15 cellular contexts compared by ENCODE assay signal in genomic region chr4:24519649-24520048, GRCh38.
A peak's percentile ranks its signal among the peaks of the same experiment; 100 is the strongest.
DNase-seq lines count a peak whose midpoint lies in the region; ATAC-seq, FAIRE-seq and TF ChIP-seq lines count a peak whose summit lies in the region.
"Had no signal": no experiment of that assay in that cellular context is flagged by ENCODE, and none has a peak within 500 bp of the region (broad histone marks: within the 10 kb centered on the region; RNA-seq: fewer than 3 reads in every experiment).

No MANE protein-coding gene starts in this region.

- POLR2A ChIA-PET in endothelial cell of umbilical vein (lab: Charles Lee) (no interaction called here), HepG2 (lab: Yijun Ruan, JAX) (no interaction called here)

- H3K36me3 ChIP-seq in endothelial cell of umbilical vein (ENCODE audit: control insufficient read depth in 2 of 2, extremely low read depth in 1 of 2, insufficient read depth in 2 of 2, low read length in 2 of 2) (peaks cover 1 to 12% of the 10 kb centered on the region in 2 experiments), HepG2 (replicated peaks in 1 of 2; ENCODE audit: control insufficient read depth in 1 of 2, insufficient read depth in 2 of 2, low read length in 2 of 2) (peaks cover 0 to 11% of the 10 kb centered on the region in 2 experiments; a peak in 3 of 5 replicates), sigmoid colon (peaks cover 0 to 22% (median 0%) of the 10 kb centered on the region in 4 donors)

- H3K4me3 Mint-ChIP-seq in stimulated activated effector memory CD8-positive, alpha-beta T cell treated with anti-CD3 and anti-CD28 coated beads, Interleukin-12 subunit alpha, Interleukin-12 subunit beta, amount 100 ng/mL, for 72 hours, result no peak overlapping the region
- H3K4me3 Mint-ChIP-seq: activated CD4-positive, alpha-beta T cell treated with anti-CD3 and anti-CD28 coated beads for 36 hours; activated T-helper 1 cell treated with anti-CD3 and anti-CD28 coated beads, Interleukin-12 subunit alpha, Interleukin-12 subunit beta, Interleukin-2, Interleukin-4 antibody, amounts not matched to agents 30 ng/mL and 10 ng/mL and 1 ng/mL, durations not matched to agents 14 hours and 24 hours and 36 hours had no signal

- no peaks in the 10 kb centered on the region for H3K9me1 ChIP-seq in endothelial cell of umbilical vein (replicated peaks; ENCODE audit: control insufficient read depth, extremely low read depth, insufficient read depth, low read length)

- H3K79me2 ChIP-seq in endothelial cell of umbilical vein (ENCODE audit: control insufficient read depth, insufficient read depth, low read length) (peaks cover 16% of the 10 kb centered on the region), HepG2 (ENCODE audit: insufficient read depth, low read length) (no peaks in the 10 kb centered on the region)

- TF ChIP-seq POLR2A in endothelial cell of umbilical vein (IDR thresholded peaks at IDR 0.05; ENCODE audit: low read depth, low read length) (no peak), HepG2 (IDR thresholded peaks at IDR 0.05; ENCODE audit: insufficient read depth in 1 of 2, low read depth in 2 of 2, low read length in 2 of 2) (no peak), sigmoid colon (IDR thresholded peaks at IDR 0.05) (no peak)

- no TSS peak for BruUV-seq in endothelial cell of umbilical vein (replicated peaks; lab: Mats Ljungman, UMichigan)
- BruUV-seq in HepG2 (replicated peaks; lab: Mats Ljungman, UMichigan), result no TSS peak

- CTCF ChIA-PET in endothelial cell of umbilical vein (lab: Charles Lee), result interaction anchor here (0.5 to 0.9 kb wide), 2 partner anchors 9 to 168 kb away, joined by 3 read pairs; no protein-coding TSS in a partner anchor
- CTCF ChIA-PET in HepG2 (lab: Yijun Ruan, JAX; ENCODE audit: low intra/inter-chr PET ratio, low total read pairs), result no interaction called here

- peak overlapping the region; percentile 6 for H3K27ac Mint-ChIP-seq in stimulated activated effector memory CD8-positive, alpha-beta T cell treated with anti-CD3 and anti-CD28 coated beads, Interleukin-12 subunit alpha, Interleukin-12 subunit beta, amount 100 ng/mL, for 72 hours
- H3K27ac Mint-ChIP-seq: activated CD4-positive, alpha-beta T cell treated with anti-CD3 and anti-CD28 coated beads for 36 hours; activated T-helper 1 cell treated with anti-CD3 and anti-CD28 coated beads, Interleukin-12 subunit alpha, Interleukin-12 subunit beta, Interleukin-2, Interleukin-4 antibody, amounts not matched to agents 30 ng/mL and 10 ng/mL and 1 ng/mL, durations not matched to agents 14 hours and 24 hours and 36 hours had no signal

- H3K4me2 ChIP-seq in endothelial cell of umbilical vein (ENCODE audit: insufficient read depth, low read length), result no peak overlapping the region
- H3K4me2 ChIP-seq in HepG2 (ENCODE audit: low read depth, low read length), result no peak overlapping the region

- no peaks in the 10 kb centered on the region for H3K9me3 ChIP-seq in endothelial cell of umbilical vein (replicated peaks; ENCODE audit: control insufficient read depth, insufficient read depth, low read length)
- no peaks in the 10 kb centered on the region for H3K9me3 ChIP-seq in HepG2 (ENCODE audit: low read length)
- H3K9me3 ChIP-seq in sigmoid colon, result no peaks in the 10 kb centered on the region
- H3K9me3 ChIP-seq: mucosa of descending colon had no signal

- FAIRE-seq in endothelial cell of umbilical vein (lab: Jason Lieb, UNC) (no peak), HepG2 (lab: Jason Lieb, UNC) (no peak)
- FAIRE-seq: endometrium had no signal

- H3K27me3 ChIP-seq in endothelial cell of umbilical vein (ENCODE audit: control insufficient read depth in 2 of 2, insufficient read depth in 2 of 2, low read length in 2 of 2) (no peaks in the 10 kb centered on the region), HepG2 (ENCODE audit: control insufficient read depth in 1 of 2, insufficient read depth in 2 of 2, low read length in 2 of 2) (no peaks in the 10 kb centered on the region), sigmoid colon (no peaks in the 10 kb centered on the region)

- in situ Hi-C loops in HepG2 (cut with HindIII; ENCODE audit: extremely low pct_ligation_motif_present, low pct_unique_long_range_greater_than_20kb), result no loop called here

- 94% methylated on average over 1 of the region's 1 CpG for WGBS in HepG2 (ENCODE audit: low lambda C conversion rate)
- WGBS in sigmoid colon, 2 donors, result 96 to 97% methylated on average over 1 of the region's 1 CpG

- no peak overlapping the region for H3K9ac ChIP-seq in endothelial cell of umbilical vein (replicated peaks; ENCODE audit: extremely low read depth, insufficient read depth, low read length)
- no peak overlapping the region for H3K9ac ChIP-seq in HepG2 (ENCODE audit: insufficient read depth, low read depth, low read length)

- intact Hi-C loops in endothelial cell of umbilical vein (cut with micrococcal nuclease), result no loop called here
- intact Hi-C loops in HepG2 (cut with micrococcal nuclease; ENCODE audit: unreplicated experiment), result no loop called here
- intact Hi-C loops in sigmoid colon (cut with DNase I), result no loop called here

- DNase-seq in endothelial cell of umbilical vein (ENCODE audit: low read depth, low spot score), result peak; percentile 34
- DNase-seq in HepG2 (ENCODE audit: low spot score), result peak; percentile 18
- DNase-seq in stimulated activated effector memory CD8-positive, alpha-beta T cell treated with anti-CD3 and anti-CD28 coated beads, Interleukin-12 subunit alpha, Interleukin-12 subunit beta, amount 100 ng/mL, for 72 hours (ENCODE audit: low spot score in 2 of 2), result no peak
- DNase-seq in sigmoid colon, result no peak
- no peak for DNase-seq in substantia nigra (lab: John Stamatoyannopoulos, UW)
- no peak for DNase-seq in DMS79 treated with DMSO at 0.1 percent for 48 hours (lab: John Stamatoyannopoulos, UW)
- DNase-seq: activated CD4-positive, alpha-beta T cell treated with anti-CD3 and anti-CD28 coated beads for 36 hours; aorta; hypothalamus; mucosa of descending colon; NCI-H1105 treated with DMSO at 0.1 percent for 48 hours; retina had no signal

- no peak for TF ChIP-seq RAD21 in HepG2 (CRISPR knock-in tag; IDR thresholded peaks at IDR 0.05)

- peaks cover 9% of the 10 kb centered on the region for H3K4me1 Mint-ChIP-seq in stimulated activated effector memory CD8-positive, alpha-beta T cell treated with anti-CD3 and anti-CD28 coated beads, Interleukin-12 subunit alpha, Interleukin-12 subunit beta, amount 100 ng/mL, for 72 hours

- TF ChIP-seq EP300 in HepG2 (IDR thresholded peaks at IDR 0.05; ENCODE audit: low read depth in 2 of 2, low read length in 2 of 2) (no peak), HepG2 (CRISPR knock-in tag; IDR thresholded peaks at IDR 0.05; ENCODE audit: borderline replicate concordance) (no peak), sigmoid colon (IDR thresholded peaks at IDR 0.05) (no peak)

- dilution Hi-C loops in endothelial cell of umbilical vein (cut with MboI; ENCODE audit: extremely low pct_ligation_motif_present, low sequenced_read_pairs), result no loop called here

- no peak for TF ChIP-seq CTCF in endothelial cell of umbilical vein (IDR thresholded peaks at IDR 0.05; ENCODE audit: extremely low read depth in 1 of 2, insufficient read depth in 1 of 2, low read depth in 1 of 2, low read length in 2 of 2)
- TF ChIP-seq CTCF in HepG2 (CRISPR knock-in tag; IDR thresholded peaks at IDR 0.05), result no peak
- TF ChIP-seq CTCF in sigmoid colon (IDR thresholded peaks at IDR 0.05), result no peak

- peaks cover 2% of the 10 kb centered on the region for H4K20me1 ChIP-seq in endothelial cell of umbilical vein (replicated peaks; ENCODE audit: control insufficient read depth, extremely low read depth, insufficient read depth, low read length)
- H4K20me1 ChIP-seq in HepG2 (ENCODE audit: insufficient read depth, low read length), result no peaks in the 10 kb centered on the region

- H3K9me3 Mint-ChIP-seq in stimulated activated effector memory CD8-positive, alpha-beta T cell treated with anti-CD3 and anti-CD28 coated beads, Interleukin-12 subunit alpha, Interleukin-12 subunit beta, amount 100 ng/mL, for 72 hours, result no peaks in the 10 kb centered on the region
- H3K9me3 Mint-ChIP-seq: activated T-helper 1 cell treated with anti-CD3 and anti-CD28 coated beads, Interleukin-12 subunit alpha, Interleukin-12 subunit beta, Interleukin-2, Interleukin-4 antibody, amounts not matched to agents 30 ng/mL and 10 ng/mL and 1 ng/mL, durations not matched to agents 14 hours and 24 hours and 36 hours had no signal

- H3K27ac ChIP-seq in endothelial cell of umbilical vein (ENCODE audit: insufficient read depth, low read depth, low read length) (no peak overlapping the region), HepG2 (ENCODE audit: extremely low read length, insufficient read depth, low read length) (no peak overlapping the region), sigmoid colon (no peak overlapping the region), substantia nigra (ENCODE audit: low read depth, low read length, poor library complexity, severe bottlenecking) (no peak overlapping the region)

- peaks cover 98% of the 10 kb centered on the region for H3K36me3 Mint-ChIP-seq in stimulated activated effector memory CD8-positive, alpha-beta T cell treated with anti-CD3 and anti-CD28 coated beads, Interleukin-12 subunit alpha, Interleukin-12 subunit beta, amount 100 ng/mL, for 72 hours

- H3K4me3 ChIP-seq in endothelial cell of umbilical vein (replicated peaks in 1 of 3; ENCODE audit: insufficient read depth in 1 of 3, low read depth in 1 of 3, low read length in 3 of 3), result no peak overlapping the region
- no peak overlapping the region for H3K4me3 ChIP-seq in HepG2 (replicated peaks in 1 of 3; ENCODE audit: insufficient read depth in 1 of 3, low read depth in 2 of 3, low read length in 3 of 3)
- no peak overlapping the region for H3K4me3 ChIP-seq in sigmoid colon
- H3K4me3 ChIP-seq: mucosa of descending colon had no signal

- H3K4me1 ChIP-seq in endothelial cell of umbilical vein (ENCODE audit: control insufficient read depth, extremely low read depth, insufficient read depth, low read length) (no peaks in the 10 kb centered on the region), HepG2 (ENCODE audit: insufficient read depth, low read length) (no peaks in the 10 kb centered on the region), sigmoid colon (peaks cover 0 to 26% (median 16%) of the 10 kb centered on the region in 4 donors)

- H2AFZ ChIP-seq in endothelial cell of umbilical vein (ENCODE audit: low read depth, low read length) (no peak overlapping the region), HepG2 (ENCODE audit: low read length) (no peak overlapping the region)

- peak; percentile 54 for ATAC-seq in SK-N-SH treated with all-trans-retinoic acid at 6 μM for 48 hours
- peak; percentile 25; the same call in 1 of the 3 replicates for ATAC-seq in HepG2
- no peak for ATAC-seq in stimulated activated effector memory CD8-positive, alpha-beta T cell treated with anti-CD3 and anti-CD28 coated beads, Interleukin-12 subunit alpha, Interleukin-12 subunit beta, amount 100 ng/mL, for 72 hours
- ATAC-seq: activated CD4-positive, alpha-beta T cell treated with anti-CD3 and anti-CD28 coated beads for 36 hours had no signal

TF ChIP-seq in SK-N-SH treated with all-trans-retinoic acid at 6 μM for 48 hours, 23 proteins besides CTCF, POLR2A, EP300 and RAD21 (continues in another document):
- TF ChIP-seq ESRRG (CRISPR knock-in tag; IDR thresholded peaks at IDR 0.05), result no peak
- no peak for TF ChIP-seq CSDC2 (CRISPR knock-in tag; IDR thresholded peaks at IDR 0.05)

TF ChIP-seq in HepG2, 621 proteins besides CTCF, POLR2A, EP300 and RAD21 (continues in another document):
- TF ChIP-seq THAP11 (CRISPR knock-in tag; IDR thresholded peaks at IDR 0.05) (no peak), ZNF776 (CRISPR knock-in tag; IDR thresholded peaks at IDR 0.05) (no peak)

Comparison
In these comparisons a context has a peak if more than half of its experiments do, and no peak if none do; other contexts are left out.
1. DNase-seq: peak in endothelial cell of umbilical vein (single experiment) and HepG2 (single experiment); none in stimulated activated effector memory CD8-positive, alpha-beta T cell treated with anti-CD3 and anti-CD28 coated beads, Interleukin-12 subunit alpha, Interleukin-12 subunit beta, amount 100 ng/mL, for 72 hours (0 of 2), sigmoid colon (single experiment), substantia nigra (0 of 49) and DMS79 treated with DMSO at 0.1 percent for 48 hours (single experiment).